20 cellular contexts compared by ENCODE assay signal in genomic region chr7:14837216-14837615, GRCh38.
DNase-seq lines count a peak whose midpoint lies in the region; ATAC-seq and TF ChIP-seq lines count a peak whose summit lies in the region.
"Had no signal": no experiment of that assay in that cellular context is flagged by ENCODE, and none has a peak within 500 bp of the region (broad histone marks: within the 10 kb centered on the region; RNA-seq: fewer than 3 reads in every experiment).

No MANE protein-coding gene starts in this region.

- no peaks in the 10 kb centered on the region for H3K27me3 Mint-ChIP-seq in GM23338 (ENCODE audit: insufficient read depth, low read depth, poor library complexity)
- H3K27me3 Mint-ChIP-seq: activated CD4-positive, alpha-beta T cell treated with anti-CD3 and anti-CD28 coated beads for 36 hours; activated T-cell treated with anti-CD3 and anti-CD28 coated beads, Interleukin-2, amount 50 U/mL, for 24 hours; stimulated activated naive CD8-positive, alpha-beta T cell treated with anti-CD3 and anti-CD28 coated beads, Interleukin-15, amount 100 ng/mL, for 72 hours had no signal

- peaks cover 8% of the 10 kb centered on the region; the same call in 2 of the 3 replicates for H3K36me3 Mint-ChIP-seq in GM23338 (ENCODE audit: low read depth)

- H3F3A ChIP-seq in GM23338 (replicated peaks; ENCODE audit: low read depth), result no peaks in the 10 kb centered on the region

- H3K27me3 ChIP-seq in GM23338 (ENCODE audit: insufficient read depth), result no peaks in the 10 kb centered on the region
- H3K27me3 ChIP-seq in psoas muscle (ENCODE audit: insufficient read depth in 3 of 3, low read length in 2 of 3), result no peaks in the 10 kb centered on the region
- H3K27me3 ChIP-seq: neutrophil, tibial artery had no signal

- H3K9me2 ChIP-seq in GM23338 (ENCODE audit: insufficient read depth), result no peaks in the 10 kb centered on the region

- H3K9me3 ChIP-seq in psoas muscle, result no peaks in the 10 kb centered on the region
- H3K9me3 ChIP-seq: neutrophil, tibial artery had no signal

- H3K4me3 ChIP-seq in GM23338 (no peak overlapping the region), epithelial cell of esophagus (ENCODE audit: low read length) (no peak overlapping the region), psoas muscle (peak overlapping the region; percentile 44)
- H3K4me3 ChIP-seq: lung, tibial artery had no signal

- no peaks in the 10 kb centered on the region; the same call in 2 of the 3 replicates for H3K9me3 Mint-ChIP-seq in GM23338

- DNase-seq in NCI-H1105 treated with DMSO at 0.1 percent for 48 hours (lab: John Stamatoyannopoulos, UW) (peak; percentile 38), NCI-H1105 (lab: John Stamatoyannopoulos, UW) (no peak), GM23338 (ENCODE audit: low spot score) (no peak), epithelial cell of esophagus (ENCODE audit: low read depth) (peak; percentile 25), psoas muscle (no peak), COR-L47 (lab: John Stamatoyannopoulos, UW) (no peak), middle frontal gyrus (ENCODE audit: extremely low spot score, low spot score) (no peak)
- DNase-seq: activated CD4-positive, alpha-beta T cell treated with anti-CD3 and anti-CD28 coated beads for 36 hours; activated CD8-positive, alpha-beta memory T cell treated with anti-CD3 and anti-CD28 coated beads for 24 hours; activated T-cell treated with anti-CD3 and anti-CD28 coated beads, Interleukin-2, amount 50 U/mL, for 24 hours; foreskin melanocyte; KG1; NCI-H187 treated with DMSO at 0.1 percent for 48 hours; SIG-M5; stimulated activated naive CD8-positive, alpha-beta T cell treated with anti-CD3 and anti-CD28 coated beads, Interleukin-15, amount 100 ng/mL, for 72 hours; T-helper 1 cell had no signal

- H3K79me2 ChIP-seq in GM23338 (replicated peaks; ENCODE audit: insufficient read depth), result no peaks in the 10 kb centered on the region

- H2AFZ ChIP-seq in GM23338, result no peak overlapping the region

- H3K4me2 ChIP-seq in GM23338, result peak overlapping the region; percentile 4; the same call in 1 of the 2 replicates

- H3K4me1 ChIP-seq in GM23338 (ENCODE audit: insufficient read depth) (peaks cover 53% of the 10 kb centered on the region), psoas muscle (peaks cover 36% of the 10 kb centered on the region)

- H3K36me3 ChIP-seq in GM23338 (ENCODE audit: insufficient read depth) (no peaks in the 10 kb centered on the region), psoas muscle (ENCODE audit: insufficient read depth in 1 of 2, low read depth in 1 of 2) (no peaks in the 10 kb centered on the region)
- H3K36me3 ChIP-seq: neutrophil, tibial artery had no signal

- no peak overlapping the region for H3K4me3 Mint-ChIP-seq in GM23338
- H3K4me3 Mint-ChIP-seq: activated CD4-positive, alpha-beta T cell treated with anti-CD3 and anti-CD28 coated beads for 36 hours; activated T-cell treated with anti-CD3 and anti-CD28 coated beads, Interleukin-2, amount 50 U/mL, for 24 hours; stimulated activated naive CD8-positive, alpha-beta T cell treated with anti-CD3 and anti-CD28 coated beads, Interleukin-15, amount 100 ng/mL, for 72 hours had no signal

- ATAC-seq in GM23338 (no peak), psoas muscle (no peak), HG03025 (IDR thresholded peaks at IDR 0.05; ENCODE audit: low FRiP score, unreplicated experiment) (no peak)
- ATAC-seq: activated CD4-positive, alpha-beta T cell treated with anti-CD3 and anti-CD28 coated beads for 36 hours; stimulated activated naive CD8-positive, alpha-beta T cell treated with anti-CD3 and anti-CD28 coated beads, Interleukin-15, amount 100 ng/mL, for 72 hours had no signal

- no peak overlapping the region for H3K27ac Mint-ChIP-seq in GM23338
- H3K27ac Mint-ChIP-seq: activated CD4-positive, alpha-beta T cell treated with anti-CD3 and anti-CD28 coated beads for 36 hours; activated T-cell treated with anti-CD3 and anti-CD28 coated beads, Interleukin-2, amount 50 U/mL, for 24 hours; stimulated activated naive CD8-positive, alpha-beta T cell treated with anti-CD3 and anti-CD28 coated beads, Interleukin-15, amount 100 ng/mL, for 72 hours had no signal

- no peaks in the 10 kb centered on the region for H4K20me1 ChIP-seq in GM23338 (replicated peaks; ENCODE audit: insufficient read depth)

- H3K4me1 Mint-ChIP-seq in GM23338, result peaks cover 54% of the 10 kb centered on the region
- H3K4me1 Mint-ChIP-seq: activated CD4-positive, alpha-beta T cell treated with anti-CD3 and anti-CD28 coated beads for 36 hours; stimulated activated naive CD8-positive, alpha-beta T cell treated with anti-CD3 and anti-CD28 coated beads, Interleukin-15, amount 100 ng/mL, for 72 hours had no signal

- intact Hi-C loops in psoas muscle (cut with DNase I), result loop anchor here (10.0 kb wide), 2 partner anchors 72 to 178 kb away; no protein-coding TSS in a partner anchor

- no peak overlapping the region for H3K27ac ChIP-seq in GM23338 (ENCODE audit: low read depth)
- peak overlapping the region; percentile 91 for H3K27ac ChIP-seq in psoas muscle
- H3K27ac ChIP-seq: neutrophil, tibial artery had no signal

- TF ChIP-seq CTCF in GM23338 (conservative IDR thresholded peaks at IDR 0.05; ENCODE audit: low read depth in 2 of 2) (no peak), epithelial cell of esophagus (IDR thresholded peaks at IDR 0.05; ENCODE audit: insufficient read depth, low read depth, low read length, missing control alignments) (no peak), psoas muscle (IDR thresholded peaks at IDR 0.05) (no peak)

TF ChIP-seq in GM23338, 12 proteins besides CTCF, POLR2A, EP300 and RAD21 (continues in another document):
- TF ChIP-seq, protein P1, sequence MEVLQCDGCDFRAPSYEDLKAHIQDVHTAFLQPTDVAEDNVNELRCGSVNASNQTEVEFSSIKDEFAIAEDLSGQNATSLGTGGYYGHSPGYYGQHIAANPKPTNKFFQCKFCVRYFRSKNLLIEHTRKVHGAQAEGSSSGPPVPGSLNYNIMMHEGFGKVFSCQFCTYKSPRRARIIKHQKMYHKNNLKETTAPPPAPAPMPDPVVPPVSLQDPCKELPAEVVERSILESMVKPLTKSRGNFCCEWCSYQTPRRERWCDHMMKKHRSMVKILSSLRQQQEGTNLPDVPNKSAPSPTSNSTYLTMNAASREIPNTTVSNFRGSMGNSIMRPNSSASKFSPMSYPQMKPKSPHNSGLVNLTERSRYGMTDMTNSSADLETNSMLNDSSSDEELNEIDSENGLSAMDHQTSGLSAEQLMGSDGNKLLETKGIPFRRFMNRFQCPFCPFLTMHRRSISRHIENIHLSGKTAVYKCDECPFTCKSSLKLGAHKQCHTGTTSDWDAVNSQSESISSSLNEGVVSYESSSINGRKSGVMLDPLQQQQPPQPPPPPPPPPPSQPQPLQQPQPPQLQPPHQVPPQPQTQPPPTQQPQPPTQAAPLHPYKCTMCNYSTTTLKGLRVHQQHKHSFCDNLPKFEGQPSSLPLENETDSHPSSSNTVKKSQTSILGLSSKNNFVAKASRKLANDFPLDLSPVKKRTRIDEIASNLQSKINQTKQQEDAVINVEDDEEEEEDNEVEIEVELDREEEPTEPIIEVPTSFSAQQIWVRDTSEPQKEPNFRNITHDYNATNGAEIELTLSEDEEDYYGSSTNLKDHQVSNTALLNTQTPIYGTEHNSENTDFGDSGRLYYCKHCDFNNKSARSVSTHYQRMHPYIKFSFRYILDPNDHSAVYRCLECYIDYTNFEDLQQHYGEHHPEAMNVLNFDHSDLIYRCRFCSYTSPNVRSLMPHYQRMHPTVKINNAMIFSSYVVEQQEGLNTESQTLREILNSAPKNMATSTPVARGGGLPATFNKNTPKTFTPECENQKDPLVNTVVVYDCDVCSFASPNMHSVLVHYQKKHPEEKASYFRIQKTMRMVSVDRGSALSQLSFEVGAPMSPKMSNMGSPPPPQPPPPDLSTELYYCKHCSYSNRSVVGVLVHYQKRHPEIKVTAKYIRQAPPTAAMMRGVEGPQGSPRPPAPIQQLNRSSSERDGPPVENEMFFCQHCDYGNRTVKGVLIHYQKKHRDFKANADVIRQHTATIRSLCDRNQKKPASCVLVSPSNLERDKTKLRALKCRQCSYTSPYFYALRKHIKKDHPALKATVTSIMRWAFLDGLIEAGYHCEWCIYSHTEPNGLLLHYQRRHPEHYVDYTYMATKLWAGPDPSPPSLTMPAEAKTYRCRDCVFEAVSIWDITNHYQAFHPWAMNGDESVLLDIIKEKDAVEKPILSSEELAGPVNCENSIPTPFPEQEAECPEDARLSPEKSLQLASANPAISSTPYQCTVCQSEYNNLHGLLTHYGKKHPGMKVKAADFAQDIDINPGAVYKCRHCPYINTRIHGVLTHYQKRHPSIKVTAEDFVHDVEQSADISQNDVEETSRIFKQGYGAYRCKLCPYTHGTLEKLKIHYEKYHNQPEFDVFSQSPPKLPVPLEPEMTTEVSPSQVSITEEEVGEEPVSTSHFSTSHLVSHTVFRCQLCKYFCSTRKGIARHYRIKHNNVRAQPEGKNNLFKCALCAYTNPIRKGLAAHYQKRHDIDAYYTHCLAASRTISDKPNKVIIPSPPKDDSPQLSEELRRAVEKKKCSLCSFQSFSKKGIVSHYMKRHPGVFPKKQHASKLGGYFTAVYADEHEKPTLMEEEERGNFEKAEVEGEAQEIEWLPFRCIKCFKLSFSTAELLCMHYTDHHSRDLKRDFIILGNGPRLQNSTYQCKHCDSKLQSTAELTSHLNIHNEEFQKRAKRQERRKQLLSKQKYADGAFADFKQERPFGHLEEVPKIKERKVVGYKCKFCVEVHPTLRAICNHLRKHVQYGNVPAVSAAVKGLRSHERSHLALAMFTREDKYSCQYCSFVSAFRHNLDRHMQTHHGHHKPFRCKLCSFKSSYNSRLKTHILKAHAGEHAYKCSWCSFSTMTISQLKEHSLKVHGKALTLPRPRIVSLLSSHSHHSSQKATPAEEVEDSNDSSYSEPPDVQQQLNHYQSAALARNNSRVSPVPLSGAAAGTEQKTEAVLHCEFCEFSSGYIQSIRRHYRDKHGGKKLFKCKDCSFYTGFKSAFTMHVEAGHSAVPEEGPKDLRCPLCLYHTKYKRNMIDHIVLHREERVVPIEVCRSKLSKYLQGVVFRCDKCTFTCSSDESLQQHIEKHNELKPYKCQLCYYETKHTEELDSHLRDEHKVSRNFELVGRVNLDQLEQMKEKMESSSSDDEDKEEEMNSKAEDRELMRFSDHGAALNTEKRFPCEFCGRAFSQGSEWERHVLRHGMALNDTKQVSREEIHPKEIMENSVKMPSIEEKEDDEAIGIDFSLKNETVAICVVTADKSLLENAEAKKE (CRISPR knock-in tag; IDR thresholded peaks at IDR 0.05), result no peak
- TF ChIP-seq JUNB (IDR thresholded peaks at IDR 0.05; ENCODE audit: unreplicated experiment) (no peak), EZH2 (IDR thresholded peaks at IDR 0.05; ENCODE audit: low read depth, unreplicated experiment) (no peak)
- TF ChIP-seq, protein P2, sequence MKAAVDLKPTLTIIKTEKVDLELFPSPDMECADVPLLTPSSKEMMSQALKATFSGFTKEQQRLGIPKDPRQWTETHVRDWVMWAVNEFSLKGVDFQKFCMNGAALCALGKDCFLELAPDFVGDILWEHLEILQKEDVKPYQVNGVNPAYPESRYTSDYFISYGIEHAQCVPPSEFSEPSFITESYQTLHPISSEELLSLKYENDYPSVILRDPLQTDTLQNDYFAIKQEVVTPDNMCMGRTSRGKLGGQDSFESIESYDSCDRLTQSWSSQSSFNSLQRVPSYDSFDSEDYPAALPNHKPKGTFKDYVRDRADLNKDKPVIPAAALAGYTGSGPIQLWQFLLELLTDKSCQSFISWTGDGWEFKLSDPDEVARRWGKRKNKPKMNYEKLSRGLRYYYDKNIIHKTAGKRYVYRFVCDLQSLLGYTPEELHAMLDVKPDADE (IDR thresholded peaks at IDR 0.05), result no peak

Comparison
In these comparisons a context has a peak if more than half of its experiments do, and no peak if none do; other contexts are left out.
1. DNase-seq: peak in NCI-H1105 treated with DMSO at 0.1 percent for 48 hours (single experiment) and epithelial cell of esophagus (single experiment); none in NCI-H1105 (single experiment), GM23338 (single experiment), psoas muscle (0 of 2), COR-L47 (single experiment) and middle frontal gyrus (single experiment).